ENCODE assay signal across 8 cellular contexts in the genomic region with DNA sequence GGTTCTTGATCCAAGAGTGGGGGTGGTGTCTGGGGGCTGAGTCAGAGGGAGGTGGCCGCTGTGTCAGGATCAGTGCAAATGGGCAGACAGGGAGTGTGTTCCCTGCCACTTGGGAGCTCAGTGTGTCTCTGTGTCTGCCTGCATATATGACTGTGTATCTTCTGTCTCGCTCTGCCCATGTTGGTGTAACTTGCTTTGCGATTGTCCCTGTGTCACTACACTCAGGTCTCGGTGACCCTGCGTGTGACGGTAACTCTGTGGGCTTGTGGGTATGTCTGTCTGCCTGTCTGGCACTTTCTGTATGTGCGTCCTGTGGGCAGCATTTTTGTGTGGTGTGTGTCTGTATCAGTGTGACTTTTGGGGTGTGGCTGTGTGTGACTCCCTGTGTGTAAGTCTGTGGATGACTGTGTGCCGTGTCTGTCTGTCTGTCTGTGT.
DNase-seq lines count a peak whose midpoint lies in the region; ATAC-seq lines count a peak whose summit lies in the region.
"Had no signal": no experiment of that assay in that cellular context is flagged by ENCODE, and none has a peak within 500 bp of the region (broad histone marks: within the 10 kb centered on the region; RNA-seq: fewer than 3 reads in every experiment).

No MANE protein-coding gene starts in this region.

- H3K36me3 Mint-ChIP-seq in activated naive CD4-positive, alpha-beta T cell treated with anti-CD3 and anti-CD28 coated beads, Interleukin-2, amount 10 ng/mL, durations not matched to agents 7 days and 5 days, result peaks cover 2% of the 10 kb centered on the region
- no peaks in the 10 kb centered on the region for H3K36me3 Mint-ChIP-seq in activated naive CD8-positive, alpha-beta T cell treated with anti-CD3 and anti-CD28 coated beads, Interleukin-2, amount 50 U/mL, for 24 hours (ENCODE audit: low read depth)
- peaks cover 2 to 7% of the 10 kb centered on the region in 2 donors for H3K36me3 Mint-ChIP-seq in stimulated activated naive B cell treated with anti-CD40 and anti-IgM and Interleukin-4, amounts not matched to agents 10 μg/mL and 1 μg/mL and 100 μg/mL, for 72 hours

- CTCF ChIA-PET in activated naive CD4-positive, alpha-beta T cell treated with anti-CD3 and anti-CD28 coated beads, Interleukin-2, amount 10 ng/mL, durations not matched to agents 7 days and 5 days (lab: Charles Lee), result interaction anchor here (1.1 to 1.8 kb wide), 3 partner anchors 9 to 64 kb away, joined by 3 to 7 read pairs (median 4); no protein-coding TSS in a partner anchor

- peaks cover 86% of the 10 kb centered on the region for H3K27me3 Mint-ChIP-seq in activated naive CD4-positive, alpha-beta T cell treated with anti-CD3 and anti-CD28 coated beads, Interleukin-2, amount 10 ng/mL, durations not matched to agents 7 days and 5 days
- H3K27me3 Mint-ChIP-seq in activated naive CD8-positive, alpha-beta T cell treated with anti-CD3 and anti-CD28 coated beads, Interleukin-2, amount 50 U/mL, for 24 hours, result peaks cover 13% of the 10 kb centered on the region
- H3K27me3 Mint-ChIP-seq in stimulated activated naive B cell treated with anti-CD40 and anti-IgM and Interleukin-4, amounts not matched to agents 10 μg/mL and 1 μg/mL and 100 μg/mL, for 72 hours, result peaks cover 5 to 7% of the 10 kb centered on the region in 2 donors

- no peaks in the 10 kb centered on the region for H3K9me3 Mint-ChIP-seq in activated naive CD4-positive, alpha-beta T cell treated with anti-CD3 and anti-CD28 coated beads, Interleukin-2, amount 10 ng/mL, durations not matched to agents 7 days and 5 days
- H3K9me3 Mint-ChIP-seq in activated naive CD8-positive, alpha-beta T cell treated with anti-CD3 and anti-CD28 coated beads, Interleukin-2, amount 50 U/mL, for 24 hours, result no peaks in the 10 kb centered on the region
- no peaks in the 10 kb centered on the region for H3K9me3 Mint-ChIP-seq in stimulated activated naive B cell treated with anti-CD40 and anti-IgM and Interleukin-4, amounts not matched to agents 10 μg/mL and 1 μg/mL and 100 μg/mL, for 72 hours

- peaks cover 25% of the 10 kb centered on the region for H3K4me1 Mint-ChIP-seq in activated naive CD4-positive, alpha-beta T cell treated with anti-CD3 and anti-CD28 coated beads, Interleukin-2, amount 10 ng/mL, durations not matched to agents 7 days and 5 days
- peaks cover 42% of the 10 kb centered on the region for H3K4me1 Mint-ChIP-seq in activated naive CD8-positive, alpha-beta T cell treated with anti-CD3 and anti-CD28 coated beads, Interleukin-2, amount 50 U/mL, for 24 hours
- peaks cover 48 to 73% of the 10 kb centered on the region in 2 donors for H3K4me1 Mint-ChIP-seq in stimulated activated naive B cell treated with anti-CD40 and anti-IgM and Interleukin-4, amounts not matched to agents 10 μg/mL and 1 μg/mL and 100 μg/mL, for 72 hours

- DNase-seq in activated naive CD4-positive, alpha-beta T cell treated with anti-CD3 and anti-CD28 coated beads, Interleukin-2, amount 10 ng/mL, durations not matched to agents 7 days and 5 days, result no peak
- DNase-seq in activated naive CD4-positive, alpha-beta T cell treated with anti-CD3 and anti-CD28 coated beads, Interleukin-2, amount 50 U/mL, for 16 hours, result no peak
- no peak for DNase-seq in activated naive CD8-positive, alpha-beta T cell treated with anti-CD3 and anti-CD28 coated beads, Interleukin-2, amount 50 U/mL, for 24 hours
- no peak for DNase-seq in stimulated activated naive B cell treated with anti-CD40 and anti-IgM and Interleukin-4, amounts not matched to agents 10 μg/mL and 1 μg/mL and 100 μg/mL, for 72 hours
- no peak for DNase-seq in GF-D8 (lab: John Stamatoyannopoulos, UW)
- DNase-seq: cortex of kidney, occipital lobe had no signal

- no peak overlapping the region for H3K4me3 Mint-ChIP-seq in activated naive CD4-positive, alpha-beta T cell treated with anti-CD3 and anti-CD28 coated beads, Interleukin-2, amount 10 ng/mL, durations not matched to agents 7 days and 5 days
- H3K4me3 Mint-ChIP-seq in activated naive CD8-positive, alpha-beta T cell treated with anti-CD3 and anti-CD28 coated beads, Interleukin-2, amount 50 U/mL, for 24 hours, result no peak overlapping the region
- no peak overlapping the region for H3K4me3 Mint-ChIP-seq in stimulated activated naive B cell treated with anti-CD40 and anti-IgM and Interleukin-4, amounts not matched to agents 10 μg/mL and 1 μg/mL and 100 μg/mL, for 72 hours

- H3K27ac Mint-ChIP-seq in activated naive CD4-positive, alpha-beta T cell treated with anti-CD3 and anti-CD28 coated beads, Interleukin-2, amount 10 ng/mL, durations not matched to agents 7 days and 5 days, result peak overlapping the region; percentile 15
- H3K27ac Mint-ChIP-seq in activated naive CD8-positive, alpha-beta T cell treated with anti-CD3 and anti-CD28 coated beads, Interleukin-2, amount 50 U/mL, for 24 hours, result no peak overlapping the region
- H3K27ac Mint-ChIP-seq in stimulated activated naive B cell treated with anti-CD40 and anti-IgM and Interleukin-4, amounts not matched to agents 10 μg/mL and 1 μg/mL and 100 μg/mL, for 72 hours, result peak overlapping the region; percentile 37

- ATAC-seq in activated naive CD8-positive, alpha-beta T cell treated with anti-CD3 and anti-CD28 coated beads, Interleukin-2, amount 50 U/mL, for 24 hours, result peak; percentile 60
- no peak for ATAC-seq in stimulated activated naive B cell treated with anti-CD40 and anti-IgM and Interleukin-4, amounts not matched to agents 10 μg/mL and 1 μg/mL and 100 μg/mL, for 72 hours (replicated peaks)
- no peak for ATAC-seq in GM19023 (IDR thresholded peaks at IDR 0.05; ENCODE audit: unreplicated experiment)
